In the genomic region with DNA sequence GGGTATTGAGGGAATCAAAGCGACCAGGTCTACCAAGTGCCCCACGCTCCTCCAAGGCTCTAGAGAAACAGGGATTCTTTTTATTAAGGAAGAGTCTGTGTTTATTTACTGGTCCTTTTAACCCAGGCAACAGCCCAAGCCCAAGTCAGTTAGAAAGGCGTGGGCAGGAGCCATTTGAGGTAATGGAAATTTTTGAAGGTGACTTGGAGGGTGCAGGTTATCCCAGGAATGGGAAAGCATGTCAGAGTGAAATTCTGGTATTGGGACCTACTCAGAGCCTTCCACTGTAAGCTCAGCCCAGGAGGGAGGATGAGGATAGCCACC, we compare ENCODE assay signal across 23 cellular contexts. TPM values are rescaled to one million over a fixed set of nuclear protein-coding genes. Genes with fewer than 3 reads are reported as not detected.
DNase-seq lines count a peak whose midpoint lies in the region; ATAC-seq, FAIRE-seq and TF ChIP-seq lines count a peak whose summit lies in the region.
"Had no signal": no experiment of that assay in that cellular context is flagged by ENCODE, and none has a peak within 500 bp of the region (broad histone marks: within the 10 kb centered on the region; RNA-seq: fewer than 3 reads in every experiment).

No MANE protein-coding gene starts in this region.

- H3K27ac ChIP-seq in small intestine (ENCODE audit: low read depth in 1 of 2, low read length in 1 of 2), result no peak overlapping the region
- H3K27ac ChIP-seq: BLaER1, GM23248, KMS-11 had no signal

- H3K27ac Mint-ChIP-seq in CD14-positive monocyte (peak overlapping the region in 4 of 7 donors; percentile 20 to 98 (median 94)), glutamatergic neuron (ENCODE audit: unreplicated experiment) (no peak overlapping the region)

- H3K4me3 Mint-ChIP-seq in CD14-positive monocyte (no peak overlapping the region), glutamatergic neuron (ENCODE audit: unreplicated experiment) (peak overlapping the region; percentile 16)

- peak; percentile 16 for ATAC-seq in mucosa of descending colon

- H3K27me3 Mint-ChIP-seq in CD14-positive monocyte (ENCODE audit: low read depth in 3 of 3) (peaks cover 3 to 6% (median 4%) of the 10 kb centered on the region in 3 donors), glutamatergic neuron (ENCODE audit: unreplicated experiment) (peaks cover 8% of the 10 kb centered on the region)

- peaks cover 19% of the 10 kb centered on the region for H3K4me1 ChIP-seq in mucosa of descending colon (ENCODE audit: low read depth)
- H3K4me1 ChIP-seq in small intestine (ENCODE audit: control insufficient read depth in 2 of 2, insufficient read depth in 1 of 2, low read depth in 1 of 2, low read length in 1 of 2), result peaks cover 0 to 3% of the 10 kb centered on the region in 2 donors

- H3K36me3 ChIP-seq in mucosa of descending colon (ENCODE audit: low read depth), result no peaks in the 10 kb centered on the region
- H3K36me3 ChIP-seq in small intestine (ENCODE audit: control insufficient read depth in 2 of 2, insufficient read depth in 2 of 2, low read length in 2 of 2), result no peaks in the 10 kb centered on the region
- H3K36me3 ChIP-seq: BLaER1 had no signal

- peaks cover 0 to 3% of the 10 kb centered on the region in 2 donors for H3K27me3 ChIP-seq in small intestine (ENCODE audit: control insufficient read depth in 2 of 2, insufficient read depth in 2 of 2, low read length in 2 of 2)

- H3K4me1 Mint-ChIP-seq in CD14-positive monocyte (peaks cover 55% of the 10 kb centered on the region), glutamatergic neuron (ENCODE audit: low read depth, unreplicated experiment) (peaks cover 15% of the 10 kb centered on the region)

- no peak for TF ChIP-seq CTCF in CD14-positive monocyte (IDR thresholded peaks at IDR 0.05)
- TF ChIP-seq CTCF in glutamatergic neuron (IDR thresholded peaks at IDR 0.05; ENCODE audit: partially characterized antibody, unreplicated experiment), result no peak
- no peak for TF ChIP-seq CTCF in mucosa of descending colon (IDR thresholded peaks at IDR 0.05)

- H3K9me3 ChIP-seq in mucosa of descending colon, result no peaks in the 10 kb centered on the region
- no peaks in the 10 kb centered on the region for H3K9me3 ChIP-seq in small intestine (ENCODE audit: control insufficient read depth, low read depth)
- H3K9me3 ChIP-seq: BLaER1 had no signal

- intact Hi-C loops in CD14-positive monocyte (cut with micrococcal nuclease), result no loop called here
- intact Hi-C loops in mucosa of descending colon (cut with DNase I, micrococcal nuclease), result no loop called here

- WGBS in small intestine, 3 donors, result 60 to 77% (median 61%) methylated on average over 3 of the region's 3 CpGs

- DNase-seq in CD14-positive monocyte (ENCODE audit: low spot score) (no peak), glutamatergic neuron (no peak), mucosa of descending colon (no peak), small intestine (peak; percentile 16), GF-D8 (lab: John Stamatoyannopoulos, UW) (no peak), retina (no peak), T1000 (lab: John Stamatoyannopoulos, UW) (no peak), HK-2 (ENCODE audit: unreplicated experiment) (no peak)
- DNase-seq: DMS 273 treated with DMSO at 0.1 percent for 48 hours, GDM1, GM23248, HCEC 1CT, NCI-H1048, NCI-H146, NCI-H2081 treated with DMSO at 0.1 percent for 48 hours, NCI-H510A, NCI-H82 had no signal

- no peak for FAIRE-seq in small intestine (lab: Jason Lieb, UNC)
- FAIRE-seq: GM12891, GM18507 had no signal

- no peak overlapping the region for H3K4me3 ChIP-seq in mucosa of descending colon
- no peak overlapping the region for H3K4me3 ChIP-seq in small intestine (ENCODE audit: low read depth in 1 of 2, low read length in 2 of 2)
- H3K4me3 ChIP-seq: BLaER1, GM23248 had no signal

- peaks cover 16 to 33% of the 10 kb centered on the region in 2 donors for H3K36me3 Mint-ChIP-seq in CD14-positive monocyte
- H3K36me3 Mint-ChIP-seq in glutamatergic neuron (ENCODE audit: unreplicated experiment), result peaks cover 5% of the 10 kb centered on the region

- peaks cover 0 to under 1% (median 0%) of the 10 kb centered on the region in 7 donors for H3K9me3 Mint-ChIP-seq in CD14-positive monocyte
- peaks cover 10% of the 10 kb centered on the region for H3K9me3 Mint-ChIP-seq in glutamatergic neuron (ENCODE audit: unreplicated experiment)

RNA-seq across cellular contexts. Expression of a gene that starts 2.9 kb away (rescaled TPM):
- polyA plus RNA-seq in CD14-positive monocyte (1 to 10 TPM; 5.7 to 8.0 TPM), small intestine (1 to 10 TPM in 2 of 3 donors, under 1 TPM in 1; 0.48 to 9.4 (median 3.0) TPM)
- total RNA-seq in glutamatergic neuron (ENCODE audit: unreplicated experiment) (0.64 TPM), mucosa of descending colon (1 to 10 TPM in 2 of 3 donors, not detected in 1; 1.3 to 5.1 TPM)
- total RNA-seq: GM23248, MCF 10A had no signal
- polyA plus RNA-seq: GM23248 had no signal

RNA-seq across cellular contexts. Expression of a gene that starts 51.5 kb away (rescaled TPM):
- polyA plus RNA-seq in CD14-positive monocyte, result not detected
- 0.91 TPM for total RNA-seq in glutamatergic neuron (ENCODE audit: unreplicated experiment)
- not detected for total RNA-seq in mucosa of descending colon
- polyA plus RNA-seq in small intestine, result 10 to 100 TPM in 2 of 3 donors, under 1 TPM in 1; 0.24 to 18.6 (median 11.3) TPM
- total RNA-seq: A172, GM23248 had no signal
- polyA plus RNA-seq: GM23248 had no signal
